Comparison of ENCODE assay signal across 17 cellular contexts in the genomic region with DNA sequence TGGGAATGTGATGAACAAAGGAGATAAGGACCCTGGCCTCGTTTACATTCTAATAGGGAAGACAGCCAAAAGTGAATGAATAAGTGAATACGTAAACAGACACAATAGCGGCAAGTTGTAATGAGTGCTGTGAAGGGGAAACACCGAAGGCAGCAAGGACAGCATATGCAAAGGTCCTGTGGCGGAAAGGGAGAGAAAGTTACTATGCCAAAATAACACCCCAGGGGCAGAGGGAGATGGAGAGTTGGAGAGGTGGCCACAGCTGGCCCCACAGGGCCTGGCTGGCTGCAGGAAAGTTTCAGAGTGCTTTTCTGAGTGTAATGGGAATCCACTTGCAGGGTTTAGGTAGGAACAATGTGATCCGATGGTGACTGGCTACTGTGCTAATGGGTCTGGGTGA.
"Had no signal": no experiment of that assay in that cellular context is flagged by ENCODE, and none has a peak within 500 bp of the region (broad histone marks: within the 10 kb centered on the region; RNA-seq: fewer than 3 reads in every experiment).

No MANE protein-coding gene starts in this region.

- H3K9me3 ChIP-seq: body of pancreas, lower lobe of right lung, pancreas had no signal

- H3K36me3 ChIP-seq: lower lobe of right lung, pancreas, WERI-Rb-1 had no signal

- H3K27ac Mint-ChIP-seq: activated CD4-positive, alpha-beta memory T cell treated with anti-CD3 and anti-CD28 coated beads for 36 hours; activated CD4-positive, alpha-beta T cell treated with anti-CD3 and anti-CD28 coated beads for 36 hours; activated naive CD4-positive, alpha-beta T cell treated with anti-CD3 and anti-CD28 coated beads, Interleukin-2, amount 50 U/mL, for 24 hours; activated T-cell treated with anti-CD3 and anti-CD28 coated beads, Interleukin-2, amount 50 U/mL, for 24 hours; mesothelial cell of epicardium; stimulated activated naive B cell treated with anti-CD40 and anti-IgM and Interleukin-4, amounts not matched to agents 10 μg/mL and 1 μg/mL and 100 μg/mL, for 72 hours; T-helper 1 cell treated with Interleukin-12 subunit alpha and Interleukin-12 subunit beta and Interleukin-4 antibody, amounts not matched to agents 30 μg/mL and 1 μg/mL, for 36 hours had no signal

- H3K4me3 Mint-ChIP-seq: activated CD4-positive, alpha-beta memory T cell treated with anti-CD3 and anti-CD28 coated beads for 36 hours; activated CD4-positive, alpha-beta T cell treated with anti-CD3 and anti-CD28 coated beads for 36 hours; activated naive CD4-positive, alpha-beta T cell treated with anti-CD3 and anti-CD28 coated beads, Interleukin-2, amount 50 U/mL, for 24 hours; activated T-cell treated with anti-CD3 and anti-CD28 coated beads, Interleukin-2, amount 50 U/mL, for 24 hours; mesothelial cell of epicardium; stimulated activated naive B cell treated with anti-CD40 and anti-IgM and Interleukin-4, amounts not matched to agents 10 μg/mL and 1 μg/mL and 100 μg/mL, for 72 hours; T-helper 1 cell treated with Interleukin-12 subunit alpha and Interleukin-12 subunit beta and Interleukin-4 antibody, amounts not matched to agents 30 μg/mL and 1 μg/mL, for 36 hours had no signal

- H3K9me3 Mint-ChIP-seq: activated CD4-positive, alpha-beta memory T cell treated with anti-CD3 and anti-CD28 coated beads for 36 hours; activated naive CD4-positive, alpha-beta T cell treated with anti-CD3 and anti-CD28 coated beads, Interleukin-2, amount 50 U/mL, for 24 hours; activated T-cell treated with anti-CD3 and anti-CD28 coated beads, Interleukin-2, amount 50 U/mL, for 24 hours; mesothelial cell of epicardium; stimulated activated naive B cell treated with anti-CD40 and anti-IgM and Interleukin-4, amounts not matched to agents 10 μg/mL and 1 μg/mL and 100 μg/mL, for 72 hours; T-helper 1 cell treated with Interleukin-12 subunit alpha and Interleukin-12 subunit beta and Interleukin-4 antibody, amounts not matched to agents 30 μg/mL and 1 μg/mL, for 36 hours had no signal

- H3K36me3 Mint-ChIP-seq: activated CD4-positive, alpha-beta memory T cell treated with anti-CD3 and anti-CD28 coated beads for 36 hours; activated naive CD4-positive, alpha-beta T cell treated with anti-CD3 and anti-CD28 coated beads, Interleukin-2, amount 50 U/mL, for 24 hours; mesothelial cell of epicardium; stimulated activated naive B cell treated with anti-CD40 and anti-IgM and Interleukin-4, amounts not matched to agents 10 μg/mL and 1 μg/mL and 100 μg/mL, for 72 hours had no signal

- H3K27me3 Mint-ChIP-seq: activated CD4-positive, alpha-beta memory T cell treated with anti-CD3 and anti-CD28 coated beads for 36 hours; activated CD4-positive, alpha-beta T cell treated with anti-CD3 and anti-CD28 coated beads for 36 hours; activated naive CD4-positive, alpha-beta T cell treated with anti-CD3 and anti-CD28 coated beads, Interleukin-2, amount 50 U/mL, for 24 hours; activated T-cell treated with anti-CD3 and anti-CD28 coated beads, Interleukin-2, amount 50 U/mL, for 24 hours had no signal

- H3K27ac ChIP-seq: WERI-Rb-1 had no signal

- DNase-seq: activated CD4-positive, alpha-beta memory T cell treated with anti-CD3 and anti-CD28 coated beads for 36 hours; activated CD4-positive, alpha-beta T cell treated with anti-CD3 and anti-CD28 coated beads for 36 hours; activated effector memory CD4-positive, alpha-beta T cell treated with anti-CD3 and anti-CD28 coated beads, Interleukin-2, amount 50 U/mL, for 16 hours; activated T-cell treated with anti-CD3 and anti-CD28 coated beads, Interleukin-2, amount 50 U/mL, for 24 hours; amygdala; body of pancreas; effector memory CD4-positive, alpha-beta T cell; lower lobe of right lung; pancreas; stimulated activated CD4-positive, alpha-beta T cell treated with anti-CD3 and anti-CD28 coated beads, Interleukin-2, amount 100 ng/mL, for 48 hours; stimulated activated naive B cell treated with anti-CD40 and anti-IgM and Interleukin-4, amounts not matched to agents 10 μg/mL and 1 μg/mL and 100 μg/mL, for 72 hours; trophoblast cell; WERI-Rb-1 had no signal

- H3K27me3 ChIP-seq: body of pancreas, pancreas had no signal

- FAIRE-seq: frontal cortex, pancreas had no signal

- H3K4me3 ChIP-seq: body of pancreas, lower lobe of right lung, pancreas had no signal

- ATAC-seq: activated CD4-positive, alpha-beta T cell treated with anti-CD3 and anti-CD28 coated beads for 36 hours; body of pancreas; lower lobe of right lung; pancreas; stimulated activated naive B cell treated with anti-CD40 and anti-IgM and Interleukin-4, amounts not matched to agents 10 μg/mL and 1 μg/mL and 100 μg/mL, for 72 hours had no signal
